1 cellular context compared by ENCODE assay signal in genomic region chr16:84419730-84420129, GRCh38.
TF ChIP-seq lines count a peak whose summit lies in the region.

No MANE protein-coding gene starts in this region.

TF ChIP-seq in H1, 55 proteins besides CTCF, POLR2A, EP300 and RAD21 (continued from another document):
- TF ChIP-seq ATF2 (IDR thresholded peaks at IDR 0.05; ENCODE audit: low read length) (no peak), SIRT6 (IDR thresholded peaks at IDR 0.05; ENCODE audit: low read length) (no peak), HDAC2 (IDR thresholded peaks at IDR 0.05; ENCODE audit: borderline replicate concordance in 1 of 2, low read depth in 2 of 2, low read length in 2 of 2) (no peak), CHD1 (IDR thresholded peaks at IDR 0.05; ENCODE audit: low read depth, low read length) (no peak)
TF ChIP-seq in H1: peak in this region for 0.
